In the genomic region with DNA sequence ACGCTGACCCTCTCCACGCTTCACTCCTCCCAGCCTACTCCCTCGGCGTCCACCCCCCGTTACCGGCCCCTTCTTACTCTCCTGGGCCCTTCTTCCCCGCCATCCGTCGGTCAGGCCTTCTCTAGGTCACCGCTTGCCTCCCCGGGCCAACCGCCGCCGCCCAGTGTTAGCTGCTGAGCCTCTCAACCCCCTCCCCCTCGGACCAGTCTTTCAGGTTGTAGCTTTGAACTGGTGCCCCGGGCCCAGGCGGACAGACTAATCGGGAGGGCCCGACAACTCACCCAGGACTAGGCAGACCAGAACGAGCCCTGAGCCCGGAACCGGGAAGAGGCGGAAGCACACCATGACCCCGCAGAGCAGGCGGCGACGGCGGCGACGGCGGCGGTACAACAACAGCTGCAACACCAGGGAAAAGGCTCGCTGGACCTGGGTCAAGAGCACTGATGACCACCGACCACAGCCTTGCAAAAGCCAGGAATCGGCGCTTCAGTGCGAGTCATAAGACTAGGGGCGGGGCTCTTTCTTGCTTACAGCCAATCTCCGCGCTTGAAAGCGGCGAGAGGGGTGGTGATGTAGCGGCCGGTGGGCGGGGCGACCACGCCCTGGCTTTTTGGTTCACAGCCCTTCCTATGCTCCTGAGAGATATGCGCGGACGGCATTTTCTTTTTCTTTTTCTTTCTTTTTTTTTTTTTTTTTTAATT, we compare ENCODE assay signal across 8 cellular contexts.
DNase-seq lines count a peak whose midpoint lies in the region; ATAC-seq and TF ChIP-seq lines count a peak whose summit lies in the region.

A gene (minus strand): TSS at position 472 of the 701 bp plus-strand sequence. CDS start 127 bp downstream, at position 345.

- H3K27ac Mint-ChIP-seq in central memory CD8-positive, alpha-beta T cell (ENCODE audit: low read depth) = peak within 1 kb of the TSS; percentile 93

- ATAC-seq in HG03378 (IDR thresholded peaks at IDR 0.05; ENCODE audit: unreplicated experiment) = peak; percentile 92
- ATAC-seq in activated CD4-positive, CD25-positive, alpha-beta regulatory T cell treated with anti-CD3 and anti-CD28 coated beads, Interleukin-2, amount 50 U/mL, for 24 hours = peak; percentile 98 to 99
- ATAC-seq in central memory CD8-positive, alpha-beta T cell (replicated peaks; ENCODE audit: extremely low read depth, poor library complexity, severe bottlenecking) = peak; percentile 97

- H3K4me3 Mint-ChIP-seq in central memory CD8-positive, alpha-beta T cell = peak within 1 kb of the TSS; percentile 86

- DNase-seq in AG20443 (ENCODE audit: low spot score) = peak; percentile 89
- peak; percentile 60 for DNase-seq in NCI-H446 treated with DMSO at 0.1 percent for 48 hours (lab: John Stamatoyannopoulos, UW)
- DNase-seq in central memory CD8-positive, alpha-beta T cell (ENCODE audit: low spot score in 2 of 2) = peak; percentile 59 to 60
- peak; percentile 94 for DNase-seq in islet precursor cell
- peak; percentile 69 for DNase-seq in stimulated activated CD4-positive, alpha-beta T cell treated with anti-CD3 and anti-CD28 coated beads, Interleukin-12 subunit alpha, Interleukin-12 subunit beta, amount 100 ng/mL, for 4 hours

- H3K9me3 Mint-ChIP-seq in central memory CD8-positive, alpha-beta T cell = no peaks in the 10 kb centered on the region

- peaks cover 32% of the 10 kb centered on the region for H3K4me1 Mint-ChIP-seq in central memory CD8-positive, alpha-beta T cell

- peaks cover 5% of the 10 kb centered on the region for H3K36me3 Mint-ChIP-seq in central memory CD8-positive, alpha-beta T cell (ENCODE audit: insufficient read depth)

- no peaks in the 10 kb centered on the region for H3K27me3 Mint-ChIP-seq in central memory CD8-positive, alpha-beta T cell

- TF ChIP-seq POLR2A in GM19099 (IDR thresholded peaks at IDR 0.05; ENCODE audit: extremely low read depth, insufficient read length, low read depth) = peak; percentile 60

Comparison
In these comparisons a context has a peak if more than half of its experiments do, and no peak if none do; other contexts are left out.
1. Peak in every context shown above with its lines: DNase-seq and ATAC-seq.